1 cellular context compared by ENCODE assay signal in the genomic region with DNA sequence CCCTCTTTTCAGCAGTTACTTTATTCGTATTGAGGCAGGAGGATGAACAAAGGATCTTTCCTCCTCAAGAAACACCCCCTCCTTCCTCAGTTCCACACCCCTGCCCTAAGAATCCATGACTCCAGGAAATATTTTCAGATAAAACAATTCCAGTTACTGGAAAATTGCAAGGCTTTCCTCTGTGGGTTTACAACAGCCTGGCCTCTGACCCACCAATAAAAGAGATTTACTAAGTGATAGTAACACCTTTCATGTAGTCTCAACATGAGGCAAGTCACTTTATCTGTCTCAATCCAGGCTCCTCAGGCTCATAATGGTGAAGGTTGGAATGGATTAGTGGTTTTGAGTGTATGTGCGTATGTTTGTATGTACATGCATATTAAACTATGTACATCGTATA.
TF ChIP-seq lines count a peak whose summit lies in the region.

No MANE protein-coding gene starts in this region.

TF ChIP-seq in K562, 482 proteins besides CTCF, POLR2A, EP300 and RAD21 (continued from another document and continues in another):
- TF ChIP-seq FOXK1 (CRISPR knock-in tag; IDR thresholded peaks at IDR 0.05; ENCODE audit: borderline replicate concordance) = no peak
- no peak for TF ChIP-seq ZNF24 (IDR thresholded peaks at IDR 0.05)
- TF ChIP-seq HNRNPLL (IDR thresholded peaks at IDR 0.05; ENCODE audit: low read depth, low read length, poor library complexity, severe bottlenecking) = no peak
- TF ChIP-seq, protein P1, sequence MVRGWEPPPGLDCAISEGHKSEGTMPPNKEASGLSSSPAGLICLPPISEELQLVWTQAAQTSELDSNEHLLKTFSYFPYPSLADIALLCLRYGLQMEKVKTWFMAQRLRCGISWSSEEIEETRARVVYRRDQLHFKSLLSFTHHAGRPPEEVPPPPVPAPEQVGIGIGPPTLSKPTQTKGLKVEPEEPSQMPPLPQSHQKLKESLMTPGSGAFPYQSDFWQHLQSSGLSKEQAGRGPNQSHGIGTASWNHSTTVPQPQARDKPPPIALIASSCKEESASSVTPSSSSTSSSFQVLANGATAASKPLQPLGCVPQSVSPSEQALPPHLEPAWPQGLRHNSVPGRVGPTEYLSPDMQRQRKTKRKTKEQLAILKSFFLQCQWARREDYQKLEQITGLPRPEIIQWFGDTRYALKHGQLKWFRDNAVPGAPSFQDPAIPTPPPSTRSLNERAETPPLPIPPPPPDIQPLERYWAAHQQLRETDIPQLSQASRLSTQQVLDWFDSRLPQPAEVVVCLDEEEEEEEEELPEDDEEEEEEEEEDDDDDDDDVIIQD (CRISPR knock-in tag; IDR thresholded peaks at IDR 0.05) = no peak
- TF ChIP-seq ETS2 (tag; IDR thresholded peaks at IDR 0.05; ENCODE audit: borderline replicate concordance, poor library complexity, severe bottlenecking) = no peak
- no peak for TF ChIP-seq ZNF444 (CRISPR knock-in tag; IDR thresholded peaks at IDR 0.05)
- TF ChIP-seq TBP (optimal IDR thresholded peaks at IDR 0.05; ENCODE audit: low read depth, low read length) = no peak
- TF ChIP-seq ZFP36 (IDR thresholded peaks at IDR 0.05; ENCODE audit: low read depth, low read length, partially characterized antibody) = no peak
- no peak for TF ChIP-seq CCAR2 (IDR thresholded peaks at IDR 0.05; ENCODE audit: low read depth, low read length)
- TF ChIP-seq, protein P2, sequence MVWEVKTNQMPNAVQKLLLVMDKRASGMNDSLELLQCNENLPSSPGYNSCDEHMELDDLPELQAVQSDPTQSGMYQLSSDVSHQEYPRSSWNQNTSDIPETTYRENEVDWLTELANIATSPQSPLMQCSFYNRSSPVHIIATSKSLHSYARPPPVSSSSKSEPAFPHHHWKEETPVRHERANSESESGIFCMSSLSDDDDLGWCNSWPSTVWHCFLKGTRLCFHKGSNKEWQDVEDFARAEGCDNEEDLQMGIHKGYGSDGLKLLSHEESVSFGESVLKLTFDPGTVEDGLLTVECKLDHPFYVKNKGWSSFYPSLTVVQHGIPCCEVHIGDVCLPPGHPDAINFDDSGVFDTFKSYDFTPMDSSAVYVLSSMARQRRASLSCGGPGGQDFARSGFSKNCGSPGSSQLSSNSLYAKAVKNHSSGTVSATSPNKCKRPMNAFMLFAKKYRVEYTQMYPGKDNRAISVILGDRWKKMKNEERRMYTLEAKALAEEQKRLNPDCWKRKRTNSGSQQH (CRISPR knock-in tag; IDR thresholded peaks at IDR 0.05) = no peak
- no peak for TF ChIP-seq MCM7 (IDR thresholded peaks at IDR 0.05)
- TF ChIP-seq ID3 (CRISPR knock-in tag; IDR thresholded peaks at IDR 0.05) = no peak
- TF ChIP-seq ID3 (tag; IDR thresholded peaks at IDR 0.05) = no peak
- TF ChIP-seq SP1 (CRISPR knock-in tag; IDR thresholded peaks at IDR 0.05) = no peak
- no peak for TF ChIP-seq ZEB2 (IDR thresholded peaks at IDR 0.05)
- peak; percentile 30; the same call in 1 of the 2 replicates for TF ChIP-seq TAL1 (IDR thresholded peaks at IDR 0.05)
- no peak for TF ChIP-seq ZNF12 (CRISPR knock-in tag; IDR thresholded peaks at IDR 0.05)
- no peak for TF ChIP-seq RB1 (IDR thresholded peaks at IDR 0.05; ENCODE audit: low read depth)
- no peak for TF ChIP-seq ZNF41 (CRISPR knock-in tag; conservative IDR thresholded peaks at IDR 0.05)
- no peak for TF ChIP-seq ZNF431 (CRISPR knock-in tag; IDR thresholded peaks at IDR 0.05)
- TF ChIP-seq, protein P3, sequence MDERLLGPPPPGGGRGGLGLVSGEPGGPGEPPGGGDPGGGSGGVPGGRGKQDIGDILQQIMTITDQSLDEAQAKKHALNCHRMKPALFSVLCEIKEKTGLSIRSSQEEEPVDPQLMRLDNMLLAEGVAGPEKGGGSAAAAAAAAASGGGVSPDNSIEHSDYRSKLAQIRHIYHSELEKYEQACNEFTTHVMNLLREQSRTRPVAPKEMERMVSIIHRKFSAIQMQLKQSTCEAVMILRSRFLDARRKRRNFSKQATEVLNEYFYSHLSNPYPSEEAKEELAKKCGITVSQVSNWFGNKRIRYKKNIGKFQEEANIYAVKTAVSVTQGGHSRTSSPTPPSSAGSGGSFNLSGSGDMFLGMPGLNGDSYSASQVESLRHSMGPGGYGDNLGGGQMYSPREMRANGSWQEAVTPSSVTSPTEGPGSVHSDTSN (CRISPR knock-in tag; IDR thresholded peaks at IDR 0.05; ENCODE audit: low read depth) = no peak
- TF ChIP-seq, protein P3 (tag; conservative IDR thresholded peaks at IDR 0.05; ENCODE audit: low read depth) = no peak
- peak; percentile 68 for TF ChIP-seq TCF3 (CRISPR knock-in tag; IDR thresholded peaks at IDR 0.05)
- TF ChIP-seq CC2D1A (IDR thresholded peaks at IDR 0.05) = no peak
- TF ChIP-seq ETV6 (IDR thresholded peaks at IDR 0.05; ENCODE audit: borderline replicate concordance in 1 of 2, low read depth in 2 of 2, low read length in 1 of 2) = no peak
- TF ChIP-seq ETV6 (CRISPR knock-in tag; IDR thresholded peaks at IDR 0.05; ENCODE audit: borderline replicate concordance) = no peak
- no peak for TF ChIP-seq CBFB (CRISPR knock-in tag; IDR thresholded peaks at IDR 0.05)
- TF ChIP-seq THRAP3 (IDR thresholded peaks at IDR 0.05; ENCODE audit: borderline replicate concordance) = no peak
- TF ChIP-seq PTRF (tag; IDR thresholded peaks at IDR 0.05) = no peak
- TF ChIP-seq SMAD4 (CRISPR knock-in tag; conservative IDR thresholded peaks at IDR 0.05) = peak; percentile 84
- no peak for TF ChIP-seq IRF1 (CRISPR knock-in tag; IDR thresholded peaks at IDR 0.05; ENCODE audit: borderline replicate concordance)
- TF ChIP-seq POLR2B (IDR thresholded peaks at IDR 0.05; ENCODE audit: low read depth, partially characterized antibody) = no peak
- TF ChIP-seq, protein P4, sequence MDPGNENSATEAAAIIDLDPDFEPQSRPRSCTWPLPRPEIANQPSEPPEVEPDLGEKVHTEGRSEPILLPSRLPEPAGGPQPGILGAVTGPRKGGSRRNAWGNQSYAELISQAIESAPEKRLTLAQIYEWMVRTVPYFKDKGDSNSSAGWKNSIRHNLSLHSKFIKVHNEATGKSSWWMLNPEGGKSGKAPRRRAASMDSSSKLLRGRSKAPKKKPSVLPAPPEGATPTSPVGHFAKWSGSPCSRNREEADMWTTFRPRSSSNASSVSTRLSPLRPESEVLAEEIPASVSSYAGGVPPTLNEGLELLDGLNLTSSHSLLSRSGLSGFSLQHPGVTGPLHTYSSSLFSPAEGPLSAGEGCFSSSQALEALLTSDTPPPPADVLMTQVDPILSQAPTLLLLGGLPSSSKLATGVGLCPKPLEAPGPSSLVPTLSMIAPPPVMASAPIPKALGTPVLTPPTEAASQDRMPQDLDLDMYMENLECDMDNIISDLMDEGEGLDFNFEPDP (CRISPR knock-in tag; IDR thresholded peaks at IDR 0.05) = no peak
- peak; percentile 41; the same call in 1 of the 2 replicates for TF ChIP-seq NCOR1 (IDR thresholded peaks at IDR 0.05)
- TF ChIP-seq ZBED1 (IDR thresholded peaks at IDR 0.05) = no peak
- TF ChIP-seq STAT6 (CRISPR knock-in tag; IDR thresholded peaks at IDR 0.05) = no peak
- no peak for TF ChIP-seq NCOA2 (IDR thresholded peaks at IDR 0.05; ENCODE audit: partially characterized antibody in 2 of 2)
- TF ChIP-seq ZNF445 (CRISPR knock-in tag; IDR thresholded peaks at IDR 0.05; ENCODE audit: low read depth) = no peak
- TF ChIP-seq NR2C1 (IDR thresholded peaks at IDR 0.05) = no peak
- 0 out of 2 replicates have a peak, but pooled peaks have one; percentile 11 for TF ChIP-seq NR2C1 (tag; IDR thresholded peaks at IDR 0.05)
- no peak for TF ChIP-seq BRF1 (IDR thresholded peaks at IDR 0.05; ENCODE audit: borderline replicate concordance, extremely low read depth, insufficient read length)
- no peak for TF ChIP-seq ZFPM2 (CRISPR knock-in tag; IDR thresholded peaks at IDR 0.05)
- TF ChIP-seq GATA2 (CRISPR knock-in tag; IDR thresholded peaks at IDR 0.05) = peak; percentile 9; the same call in 1 of the 2 replicates
- TF ChIP-seq MITF (IDR thresholded peaks at IDR 0.05) = no peak
- TF ChIP-seq ZNF3 (CRISPR knock-in tag; IDR thresholded peaks at IDR 0.05) = no peak
- TF ChIP-seq USF1 (CRISPR knock-in tag; IDR thresholded peaks at IDR 0.05) = no peak
- no peak for TF ChIP-seq ZNF586 (CRISPR knock-in tag; conservative IDR thresholded peaks at IDR 0.05)
- TF ChIP-seq ZNF561 (CRISPR knock-in tag; conservative IDR thresholded peaks at IDR 0.05) = no peak
- TF ChIP-seq NCOA4 (IDR thresholded peaks at IDR 0.05; ENCODE audit: partially characterized antibody) = no peak
- TF ChIP-seq ETV5 (CRISPR knock-in tag; IDR thresholded peaks at IDR 0.05; ENCODE audit: low read depth) = no peak
- no peak for TF ChIP-seq BDP1 (IDR thresholded peaks at IDR 0.05; ENCODE audit: insufficient read depth, insufficient read length)
- peak; percentile 67 to 76; a peak in 3 of 4 replicates for TF ChIP-seq KDM1A (IDR thresholded peaks at IDR 0.05)
- no peak for TF ChIP-seq CBX8 (IDR thresholded peaks at IDR 0.05; ENCODE audit: borderline replicate concordance, extremely low read depth, low read depth, low read length, poor library complexity, severe bottlenecking)
- peak in 1 of 2 experiments; percentile 39; a peak in 1 of 4 replicates for TF ChIP-seq RCOR1 (IDR thresholded peaks at IDR 0.05; ENCODE audit: borderline replicate concordance in 1 of 2, low read depth in 2 of 2, low read length in 2 of 2)
- TF ChIP-seq ZNF282 (CRISPR knock-in tag; IDR thresholded peaks at IDR 0.05) = no peak
- TF ChIP-seq ZNF217 (CRISPR knock-in tag; IDR thresholded peaks at IDR 0.05) = no peak
- TF ChIP-seq ZC3H4 (CRISPR knock-in tag; IDR thresholded peaks at IDR 0.05; ENCODE audit: borderline replicate concordance) = no peak
- TF ChIP-seq TRIM28 (IDR thresholded peaks at IDR 0.05) = no peak
- no peak for TF ChIP-seq TEAD2 (tag; IDR thresholded peaks at IDR 0.05)
- 0 out of 2 replicates have a peak, but pooled peaks have one; percentile 38 for TF ChIP-seq POLR2AphosphoS5 (IDR thresholded peaks at IDR 0.05; ENCODE audit: control insufficient read depth, insufficient read depth, low read depth, low read length)
- TF ChIP-seq MTA2 (IDR thresholded peaks at IDR 0.05; ENCODE audit: low read depth) = 0 out of 2 replicates have a peak, but pooled peaks have one; percentile 22
- TF ChIP-seq NUFIP1 (IDR thresholded peaks at IDR 0.05; ENCODE audit: partially characterized antibody) = no peak
- no peak for TF ChIP-seq CREB1 (IDR thresholded peaks at IDR 0.05)
- no peak for TF ChIP-seq CREB1 (CRISPR knock-in tag; IDR thresholded peaks at IDR 0.05)
- TF ChIP-seq ZNF175 (CRISPR knock-in tag; IDR thresholded peaks at IDR 0.05; ENCODE audit: low read depth) = no peak
- TF ChIP-seq ILK (tag; IDR thresholded peaks at IDR 0.05; ENCODE audit: borderline replicate concordance, low read depth) = no peak
- no peak for TF ChIP-seq SRSF1 (IDR thresholded peaks at IDR 0.05; ENCODE audit: low read depth, low read length)
